Comparison of ENCODE assay signal across 8 cellular contexts in genomic region chr2:218168635-218169462, GRCh38. TPM values are rescaled to one million over a fixed set of nuclear protein-coding genes. Genes with fewer than 3 reads are reported as not detected.
DNase-seq lines count a peak whose midpoint lies in the region; ATAC-seq and TF ChIP-seq lines count a peak whose summit lies in the region.

No MANE protein-coding gene starts in this region.

- peak; percentile 9 for DNase-seq in AG10803 (ENCODE audit: low read depth)
- DNase-seq in NCI-H460 (ENCODE audit: extremely low read depth, low read depth) = peak; percentile 46
- DNase-seq in activated CD4-positive, alpha-beta T cell treated with anti-CD3 and anti-CD28 coated beads for 48 hours = peak; percentile 80
- peak; percentile 57 for DNase-seq in effector CD4-positive, alpha-beta T cell
- DNase-seq in naive thymus-derived CD8-positive, alpha-beta T cell = peak; percentile 49 to 86 (median 70)
- peak; percentile 25 for DNase-seq in superior temporal gyrus (ENCODE audit: extremely low spot score)

- POLR2A ChIA-PET in naive thymus-derived CD8-positive, alpha-beta T cell (lab: Charles Lee) = no interaction called here

- H3K4me3 Mint-ChIP-seq in naive thymus-derived CD8-positive, alpha-beta T cell = peak overlapping the region in 1 of 10 donors; percentile 8

- no peaks in the 10 kb centered on the region for H3K36me3 Mint-ChIP-seq in naive thymus-derived CD8-positive, alpha-beta T cell

- peaks cover 0 to 6% (median 0%) of the 10 kb centered on the region in 5 donors for H3K27me3 Mint-ChIP-seq in naive thymus-derived CD8-positive, alpha-beta T cell

- H3K27ac Mint-ChIP-seq in naive thymus-derived CD8-positive, alpha-beta T cell = peak overlapping the region in 6 of 10 donors; percentile 9 to 58 (median 22)

- ATAC-seq in GM18868 (IDR thresholded peaks at IDR 0.05; ENCODE audit: unreplicated experiment) (peak; percentile 66), HG03196 (IDR thresholded peaks at IDR 0.05; ENCODE audit: unreplicated experiment) (no peak)
- peak; percentile 79 to 84 for ATAC-seq in naive thymus-derived CD8-positive, alpha-beta T cell

- H3K9me3 Mint-ChIP-seq in naive thymus-derived CD8-positive, alpha-beta T cell = no peaks in the 10 kb centered on the region

- peaks cover 11 to 36% (median 31%) of the 10 kb centered on the region in 4 donors for H3K4me1 Mint-ChIP-seq in naive thymus-derived CD8-positive, alpha-beta T cell

- TF ChIP-seq CTCF in AG10803 (conservative IDR thresholded peaks at IDR 0.05; ENCODE audit: low read length) = peak; percentile 73

- H3K4me3 ChIP-seq in AG10803 (ENCODE audit: low read length) = no peak overlapping the region

RNA-seq across cellular contexts. Expression of gene CXCR1, which starts 2.1 kb away (rescaled TPM):
- total RNA-seq in NCI-H460 (2014; rRNA removed; shearing (Covaris generic)) = not detected in 2 replicates
- not detected in 2 replicates for polyA plus RNA-seq in NCI-H460 (2014; cell fraction: nucleus; rRNA removed)
- total RNA-seq in naive thymus-derived CD8-positive, alpha-beta T cell = not detected
- polyA plus RNA-seq in naive thymus-derived CD8-positive, alpha-beta T cell = under 1 TPM in 1 of 3 donors, not detected in 2; 0.39 TPM

RNA-seq across cellular contexts. Expression of gene CXCR2, which starts 43.0 kb away (rescaled TPM):
- not detected in 2 replicates for total RNA-seq in NCI-H460 (2014; rRNA removed; shearing (Covaris generic))
- polyA plus RNA-seq in NCI-H460 (2014; cell fraction: nucleus; rRNA removed) = not detected in 2 replicates
- not detected for total RNA-seq in naive thymus-derived CD8-positive, alpha-beta T cell
- polyA plus RNA-seq in naive thymus-derived CD8-positive, alpha-beta T cell = 1 to 10 TPM in 1 of 3 donors, under 1 TPM in 1, not detected in 1; 0.23 to 1.5 TPM

RNA-seq across cellular contexts. Expression of gene ARPC2, which starts 48.1 kb away (rescaled TPM):
- total RNA-seq in NCI-H460 (2014; rRNA removed; shearing (Covaris generic)) = 231 and 247 TPM in 2 replicates
- 218 and 227 TPM in 2 replicates for polyA plus RNA-seq in NCI-H460 (2014; cell fraction: nucleus; rRNA removed)
- 100 to 1,000 TPM; 425 to 448 TPM for total RNA-seq in naive thymus-derived CD8-positive, alpha-beta T cell
- polyA plus RNA-seq in naive thymus-derived CD8-positive, alpha-beta T cell = 100 to 1,000 TPM; 690 to 865 (median 728) TPM

Comparison
In these comparisons a context has a peak if more than half of its experiments do, and no peak if none do; other contexts are left out.
1. DNase-seq: peak in every context shown above with its lines; median percentile 80 in activated CD4-positive, alpha-beta T cell treated with anti-CD3 and anti-CD28 coated beads for 48 hours; 70 in naive thymus-derived CD8-positive, alpha-beta T cell; 57 in effector CD4-positive, alpha-beta T cell; 46 in NCI-H460; 25 in superior temporal gyrus; 9 in AG10803.